In genomic region chr6:50817638-50817950, GRCh38 we compare ENCODE assay signal across 33 cellular contexts. TPM values are rescaled to one million over a fixed set of nuclear protein-coding genes. Genes with fewer than 3 reads are reported as not detected.
"Had no signal": no experiment of that assay in that cellular context is flagged by ENCODE, and none has a peak within 500 bp of the region (broad histone marks: within the 10 kb centered on the region; RNA-seq: fewer than 3 reads in every experiment).

No MANE protein-coding gene starts in this region.

- FAIRE-seq: bronchial epithelial cell, colon had no signal

- H3K9me3 ChIP-seq: gastrocnemius medialis, psoas muscle, stomach, tibial artery had no signal

- H2AFZ ChIP-seq: parathyroid adenoma had no signal

- H3K27ac Mint-ChIP-seq: activated naive CD4-positive, alpha-beta T cell treated with anti-CD3 and anti-CD28 coated beads, Interleukin-2, amount 50 U/mL, for 24 hours; activated naive CD8-positive, alpha-beta T cell treated with anti-CD3 and anti-CD28 coated beads, Interleukin-2, amount 50 U/mL, for 24 hours; activated T-cell treated with anti-CD3 and anti-CD28 coated beads, Interleukin-2, amount 50 U/mL, for 24 hours; mesothelial cell of epicardium; naive B cell; nephron progenitor cell; stimulated activated naive B cell treated with anti-CD40 and anti-IgM and Interleukin-4, amounts not matched to agents 10 μg/mL and 1 μg/mL and 100 μg/mL, for 72 hours; T-helper 17 cell had no signal

- H3K9me3 Mint-ChIP-seq: activated naive CD4-positive, alpha-beta T cell treated with anti-CD3 and anti-CD28 coated beads, Interleukin-2, amount 50 U/mL, for 24 hours; activated naive CD8-positive, alpha-beta T cell treated with anti-CD3 and anti-CD28 coated beads, Interleukin-2, amount 50 U/mL, for 24 hours; activated T-cell treated with anti-CD3 and anti-CD28 coated beads, Interleukin-2, amount 50 U/mL, for 24 hours; central memory CD8-positive, alpha-beta T cell; mesothelial cell of epicardium had no signal

- H3K27ac ChIP-seq: gastrocnemius medialis, parathyroid adenoma, psoas muscle, stomach, tibial artery, WERI-Rb-1 had no signal

- H3K36me3 Mint-ChIP-seq: activated naive CD4-positive, alpha-beta T cell treated with anti-CD3 and anti-CD28 coated beads, Interleukin-2, amount 50 U/mL, for 24 hours; mesothelial cell of epicardium; naive B cell; stimulated activated naive B cell treated with anti-CD40 and anti-IgM and Interleukin-4, amounts not matched to agents 10 μg/mL and 1 μg/mL and 100 μg/mL, for 72 hours had no signal

- ATAC-seq: activated CD4-positive, CD25-positive, alpha-beta regulatory T cell treated with anti-CD3 and anti-CD28 coated beads, Interleukin-2, amount 50 U/mL, for 24 hours; activated naive CD8-positive, alpha-beta T cell treated with anti-CD3 and anti-CD28 coated beads, Interleukin-2, amount 50 U/mL, for 24 hours; gastrocnemius medialis; left colon; psoas muscle; stimulated activated naive B cell treated with anti-CD40 and anti-IgM and Interleukin-4, amounts not matched to agents 10 μg/mL and 1 μg/mL and 100 μg/mL, for 72 hours; T-helper 17 cell had no signal

- H3K4me3 ChIP-seq: gastrocnemius medialis, psoas muscle, stomach, tibial artery had no signal

- DNase-seq: activated CD4-positive, alpha-beta T cell treated with anti-CD3 and anti-CD28 coated beads for 48 hours; activated CD4-positive, alpha-beta T cell treated with anti-CD3 and anti-CD28 coated beads, Interleukin-2, amount 50 U/mL, for 48 hours; activated CD8-positive, alpha-beta memory T cell treated with anti-CD3 and anti-CD28 coated beads, Interleukin-2, amount 50 U/mL, for 48 hours; activated naive CD8-positive, alpha-beta T cell treated with anti-CD3 and anti-CD28 coated beads, Interleukin-2, amount 50 U/mL, for 24 hours; activated T-cell treated with anti-CD3 and anti-CD28 coated beads, Interleukin-2, amount 50 U/mL, for 24 hours; amygdala; dermis blood vessel endothelial cell; effector CD4-positive, alpha-beta T cell; gastrocnemius medialis; glutamatergic neuron; islet precursor cell; left colon; naive B cell; nephron progenitor cell; nucleus accumbens; psoas muscle; stimulated activated CD4-positive, alpha-beta T cell treated with anti-CD3 and anti-CD28 coated beads, Interleukin-15, amount 100 ng/mL, for 24 hours; stimulated activated CD4-positive, alpha-beta T cell treated with anti-CD3 and anti-CD28 coated beads, Interleukin-2, amount 100 ng/mL, for 24 hours; stimulated activated naive B cell treated with anti-CD40 and anti-IgM and Interleukin-4, amounts not matched to agents 10 μg/mL and 1 μg/mL and 100 μg/mL, for 72 hours; stomach; SW 1271; T-helper 17 cell; T1000; tibial artery; WERI-Rb-1 had no signal

- H3K4me1 ChIP-seq: parathyroid adenoma had no signal

- H3K79me2 ChIP-seq: parathyroid adenoma had no signal

- H3K4me3 Mint-ChIP-seq: activated naive CD4-positive, alpha-beta T cell treated with anti-CD3 and anti-CD28 coated beads, Interleukin-2, amount 50 U/mL, for 24 hours; activated naive CD8-positive, alpha-beta T cell treated with anti-CD3 and anti-CD28 coated beads, Interleukin-2, amount 50 U/mL, for 24 hours; activated T-cell treated with anti-CD3 and anti-CD28 coated beads, Interleukin-2, amount 50 U/mL, for 24 hours; central memory CD8-positive, alpha-beta T cell; mesothelial cell of epicardium; stimulated activated naive B cell treated with anti-CD40 and anti-IgM and Interleukin-4, amounts not matched to agents 10 μg/mL and 1 μg/mL and 100 μg/mL, for 72 hours; T-helper 17 cell had no signal

- H3K9ac ChIP-seq: parathyroid adenoma had no signal

- H3K36me3 ChIP-seq: gastrocnemius medialis, stomach, tibial artery, WERI-Rb-1 had no signal

RNA-seq across cellular contexts. Expression of gene TFAP2B, which starts 1.1 kb away (rescaled TPM):
- total RNA-seq: bronchial epithelial cell, gastrocnemius medialis, left colon, liver, psoas muscle, T-helper 17 cell had no signal
- polyA plus RNA-seq: liver, psoas muscle had no signal
